Comparison of ENCODE assay signal across 8 cellular contexts in the genomic region with DNA sequence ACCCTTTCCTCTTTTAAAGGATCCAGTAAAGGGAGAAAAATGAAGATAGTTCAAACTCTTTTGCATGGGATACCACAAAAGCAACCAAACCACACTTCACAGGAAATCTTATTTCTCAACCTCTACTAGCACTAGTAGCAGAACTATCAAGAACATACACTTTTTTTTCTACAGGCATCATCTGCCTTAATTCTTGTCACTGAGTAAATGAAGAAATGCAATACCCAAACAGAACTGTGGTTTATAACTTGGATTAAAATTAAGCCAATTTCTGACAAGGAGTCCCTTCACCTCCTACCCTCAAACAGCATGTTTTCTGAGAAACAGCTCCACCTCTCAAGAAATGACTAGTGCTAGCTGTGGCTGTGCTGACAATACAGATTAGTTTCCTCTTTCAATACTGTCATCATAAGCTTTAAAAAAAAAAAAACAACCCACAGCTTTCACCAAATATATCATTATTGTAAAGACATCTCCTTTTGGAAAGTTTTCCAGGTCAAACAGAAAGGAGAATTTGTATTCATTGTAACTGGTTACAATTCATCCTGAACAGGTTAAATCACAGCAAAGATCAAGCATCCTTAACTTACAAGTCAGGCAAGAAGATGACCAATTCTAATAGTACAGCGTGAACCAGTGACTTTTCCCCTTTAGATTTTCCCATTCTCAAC. TPM values are rescaled to one million over a fixed set of nuclear protein-coding genes. Genes with fewer than 3 reads are reported as not detected.
DNase-seq lines count a peak whose midpoint lies in the region; ATAC-seq, FAIRE-seq and TF ChIP-seq lines count a peak whose summit lies in the region.

No MANE protein-coding gene starts in this region.

- peaks cover 4% of the 10 kb centered on the region for H3K36me3 ChIP-seq in CD8-positive, alpha-beta T cell (ENCODE audit: insufficient read depth, low read length)
- peaks cover 3 to 7% of the 10 kb centered on the region in 2 experiments for H3K36me3 ChIP-seq in keratinocyte (ENCODE audit: control insufficient read depth in 2 of 2, extremely low read depth in 1 of 2, insufficient read depth in 2 of 2, low read length in 2 of 2)

- H3K36me3 Mint-ChIP-seq in CD8-positive, alpha-beta T cell, result peaks cover 23% of the 10 kb centered on the region
- peaks cover 48% of the 10 kb centered on the region for H3K36me3 Mint-ChIP-seq in activated CD8-positive, alpha-beta T cell treated with anti-CD3 and anti-CD28 coated beads, Interleukin-2, amount 10 ng/mL, durations not matched to agents 7 days and 5 days (ENCODE audit: low read depth)

- no peak for FAIRE-seq in keratinocyte (lab: Jason Lieb, UNC)

- peak overlapping the region; percentile 34 for H3K4me2 ChIP-seq in keratinocyte (ENCODE audit: control insufficient read depth, extremely low read depth, insufficient read depth, low read depth, low read length)

- dilution Hi-C loops in keratinocyte (cut with MboI; ENCODE audit: extremely low pct_ligation_motif_present, low sequenced_read_pairs), result no loop called here

- H3K27ac ChIP-seq in CD8-positive, alpha-beta T cell (ENCODE audit: low read depth, low read length), result peak overlapping the region; percentile 31
- peak overlapping the region; percentile 97 for H3K27ac ChIP-seq in keratinocyte (ENCODE audit: control insufficient read depth, insufficient read depth, low read length)

- H3K4me1 ChIP-seq in CD8-positive, alpha-beta T cell (ENCODE audit: insufficient read depth, low read length), result peaks cover 46% of the 10 kb centered on the region
- peaks cover 32% of the 10 kb centered on the region for H3K4me1 ChIP-seq in keratinocyte (ENCODE audit: control insufficient read depth, extremely low read depth, insufficient read depth, low read length)

- peak overlapping the region; percentile 26 for H3K4me3 ChIP-seq in CD8-positive, alpha-beta T cell (ENCODE audit: low read depth, low read length)
- H3K4me3 ChIP-seq in keratinocyte (ENCODE audit: control insufficient read depth in 2 of 3, extremely low read depth in 1 of 3, insufficient read depth in 2 of 3, low read depth in 1 of 3, low read length in 3 of 3), result no peak overlapping the region

- peak overlapping the region; percentile 20 for H3K9ac ChIP-seq in keratinocyte (ENCODE audit: control insufficient read depth, extremely low read depth, insufficient read depth, low read length)

- CTCF ChIA-PET in CD8-positive, alpha-beta T cell (lab: Charles Lee), result interaction anchor here (0.7 kb wide), 1 partner anchor 10 kb away, joined by 3 read pairs; no protein-coding TSS in a partner anchor
- CTCF ChIA-PET in activated CD8-positive, alpha-beta T cell treated with anti-CD3 and anti-CD28 coated beads, Interleukin-2, amount 10 ng/mL, durations not matched to agents 7 days and 5 days (lab: Charles Lee), result interaction anchor here (0.9 to 1.3 kb wide), 4 partner anchors 13 to 65 kb away, joined by 3 to 4 read pairs (median 4); no protein-coding TSS in a partner anchor

- H3K4me1 Mint-ChIP-seq in CD8-positive, alpha-beta T cell (ENCODE audit: low read depth), result peaks cover 61% of the 10 kb centered on the region
- H3K4me1 Mint-ChIP-seq in activated CD8-positive, alpha-beta T cell treated with anti-CD3 and anti-CD28 coated beads, Interleukin-2, amount 10 ng/mL, durations not matched to agents 7 days and 5 days (ENCODE audit: low read depth), result peaks cover 67% of the 10 kb centered on the region

- intact Hi-C loops in CD8-positive, alpha-beta T cell (cut with DNase I, micrococcal nuclease), result loop anchor here (2.0 to 5.0 kb wide), 2 partner anchors 43 kb away; partner anchors contain the start of gene PTPN2 (in 1 of the 2)

- H3K9me3 Mint-ChIP-seq in CD8-positive, alpha-beta T cell, result no peaks in the 10 kb centered on the region
- H3K9me3 Mint-ChIP-seq in activated CD8-positive, alpha-beta T cell treated with anti-CD3 and anti-CD28 coated beads, Interleukin-2, amount 10 ng/mL, durations not matched to agents 7 days and 5 days (ENCODE audit: insufficient read depth), result no peaks in the 10 kb centered on the region

- H3K27ac Mint-ChIP-seq in CD8-positive, alpha-beta T cell, result peak overlapping the region; percentile 82
- H3K27ac Mint-ChIP-seq in activated CD8-positive, alpha-beta T cell treated with anti-CD3 and anti-CD28 coated beads, Interleukin-2, amount 10 ng/mL, durations not matched to agents 7 days and 5 days, result peak overlapping the region; percentile 97

- H3K27me3 ChIP-seq in CD8-positive, alpha-beta T cell (ENCODE audit: insufficient read depth, low read length), result no peaks in the 10 kb centered on the region
- H3K27me3 ChIP-seq in keratinocyte (ENCODE audit: control insufficient read depth, extremely low read depth, insufficient read depth, low read length), result no peaks in the 10 kb centered on the region

- peak; percentile 74 for ATAC-seq in CD8-positive, alpha-beta T cell
- ATAC-seq in GM19468 (IDR thresholded peaks at IDR 0.05; ENCODE audit: extremely low read depth, unreplicated experiment), result peak; percentile 33
- ATAC-seq in HG03521 (IDR thresholded peaks at IDR 0.05; ENCODE audit: unreplicated experiment), result peak; percentile 70
- ATAC-seq in activated CD8-positive, alpha-beta T cell treated with anti-CD3 and anti-CD28 coated beads, Interleukin-2, amount 10 ng/mL, durations not matched to agents 7 days and 5 days, result peak; percentile 84

- H2AFZ ChIP-seq in keratinocyte (ENCODE audit: control insufficient read depth, low read length), result no peak overlapping the region

- POLR2A ChIA-PET in CD8-positive, alpha-beta T cell (lab: Charles Lee), result interaction anchor here (1.4 kb wide), 1 partner anchor 44 kb away, joined by 5 read pairs; the partner anchor contains the start of gene PTPN2
- POLR2A ChIA-PET in activated CD8-positive, alpha-beta T cell treated with anti-CD3 and anti-CD28 coated beads, Interleukin-2, amount 10 ng/mL, durations not matched to agents 7 days and 5 days (lab: Charles Lee), result interaction anchor here (0.7 to 2.6 kb wide), 7 partner anchors 17 to 420 kb away, joined by 3 to 17 read pairs (median 3); partner anchors contain the start of gene PTPN2

- no peaks in the 10 kb centered on the region for H3K9me3 ChIP-seq in CD8-positive, alpha-beta T cell (ENCODE audit: low read length)
- H3K9me3 ChIP-seq in keratinocyte (ENCODE audit: control insufficient read depth, low read depth, low read length), result no peaks in the 10 kb centered on the region

- no peak for TF ChIP-seq CTCF in CD8-positive, alpha-beta T cell (IDR thresholded peaks at IDR 0.05)
- TF ChIP-seq CTCF in keratinocyte (optimal IDR thresholded peaks at IDR 0.05 in 1 of 3, IDR thresholded peaks at IDR 0.05 in 1 of 3, conservative IDR thresholded peaks at IDR 0.05 in 1 of 3; ENCODE audit: extremely low read depth in 1 of 3, insufficient read depth in 2 of 3, low read length in 3 of 3), result no peak

- DNase-seq in CD8-positive, alpha-beta T cell, result no peak
- DNase-seq in activated CD8-positive, alpha-beta T cell treated with anti-CD3 and anti-CD28 coated beads, Interleukin-2, amount 10 ng/mL, durations not matched to agents 7 days and 5 days, result peak; percentile 71
- DNase-seq in keratinocyte (ENCODE audit: low read depth, low spot score), result no peak
- DNase-seq in NCI-H526 treated with DMSO at 0.1 percent for 48 hours (lab: John Stamatoyannopoulos, UW), result no peak
- DNase-seq in NCI-H1417 treated with DMSO at 0.1 percent for 48 hours (lab: John Stamatoyannopoulos, UW), result no peak
- no peak for DNase-seq in islet precursor cell

- peak overlapping the region; percentile 67 for H3K4me3 Mint-ChIP-seq in CD8-positive, alpha-beta T cell
- peak overlapping the region; percentile 76 for H3K4me3 Mint-ChIP-seq in activated CD8-positive, alpha-beta T cell treated with anti-CD3 and anti-CD28 coated beads, Interleukin-2, amount 10 ng/mL, durations not matched to agents 7 days and 5 days

- peaks cover 31% of the 10 kb centered on the region for H3K79me2 ChIP-seq in keratinocyte (ENCODE audit: control insufficient read depth, insufficient read depth, low read length)

- H4K20me1 ChIP-seq in keratinocyte (ENCODE audit: control insufficient read depth, extremely low read depth, insufficient read depth, low read length), result no peaks in the 10 kb centered on the region

- no peaks in the 10 kb centered on the region for H3K9me1 ChIP-seq in keratinocyte (ENCODE audit: control insufficient read depth, extremely low read depth, insufficient read depth, low read length)

- H3K27me3 Mint-ChIP-seq in CD8-positive, alpha-beta T cell (ENCODE audit: low read depth), result no peaks in the 10 kb centered on the region
- no peaks in the 10 kb centered on the region for H3K27me3 Mint-ChIP-seq in activated CD8-positive, alpha-beta T cell treated with anti-CD3 and anti-CD28 coated beads, Interleukin-2, amount 10 ng/mL, durations not matched to agents 7 days and 5 days (ENCODE audit: low read depth)

RNA-seq across cellular contexts. Expression of gene PTPN2, which starts 44.4 kb away (rescaled TPM):
- total RNA-seq in CD8-positive, alpha-beta T cell, result 10 to 100 TPM; 61.7 to 62.8 TPM
- 10 to 100 TPM; 52.9 to 53.6 TPM for total RNA-seq in activated CD8-positive, alpha-beta T cell treated with anti-CD3 and anti-CD28 coated beads, Interleukin-2, amount 10 ng/mL, durations not matched to agents 7 days and 5 days
- 23.7 to 39.9 TPM (median 26.0 TPM) in 3 replicates for polyA plus RNA-seq in keratinocyte
- 168 TPM for polyA plus RNA-seq in keratinocyte (2011; ENCODE audit: low read depth)
- polyA plus RNA-seq in keratinocyte (2011; cell fraction: cytosol; rRNA removed), result 22.0 and 30.9 TPM in 2 replicates
- 39.2 and 46.8 TPM in 2 replicates for polyA plus RNA-seq in keratinocyte (2011; cell fraction: nucleus; rRNA removed)
- polyA plus RNA-seq in keratinocyte (2012; ENCODE audit: low replicate concordance), result 27.7 and 33.5 TPM in 2 replicates
- 5.5 to 39.6 TPM (median 10.1 TPM) in 3 replicates for polyA minus RNA-seq in keratinocyte
- 10.9 TPM for polyA minus RNA-seq in keratinocyte (2011; cell fraction: cytosol; rRNA and poly(A)+ RNA removed)
- 8.7 and 21.6 TPM in 2 replicates for polyA minus RNA-seq in keratinocyte (2011; cell fraction: nucleus; rRNA and poly(A)+ RNA removed)

Comparison
In these comparisons a context has a peak if more than half of its experiments do, and no peak if none do; other contexts are left out.
1. ATAC-seq: peak in every context shown above with its lines; median percentile 84 in activated CD8-positive, alpha-beta T cell treated with anti-CD3 and anti-CD28 coated beads, Interleukin-2, amount 10 ng/mL, durations not matched to agents 7 days and 5 days; 74 in CD8-positive, alpha-beta T cell; 70 in HG03521; 33 in GM19468.